In genomic region chr7:23470290-23471089, GRCh38 we compare ENCODE assay signal across 8 cellular contexts. TPM values are rescaled to one million over a fixed set of nuclear protein-coding genes. Genes with fewer than 3 reads are reported as not detected.
A peak's percentile ranks its signal among the peaks of the same experiment; 100 is the strongest.
DNase-seq lines count a peak whose midpoint lies in the region; ATAC-seq and TF ChIP-seq lines count a peak whose summit lies in the region.

TSS of gene IGF2BP3 (minus strand) at chr7:23470491. CDS start at chr7:23470110, 381 bp downstream.

- H3K27ac Mint-ChIP-seq in neural progenitor cell: peak within 1 kb of the TSS; percentile 98

- H3K4me1 Mint-ChIP-seq in neural progenitor cell: peaks cover 20% of the 10 kb centered on the region

- H3K27me3 Mint-ChIP-seq in neural progenitor cell (ENCODE audit: insufficient read depth, low read depth): peaks cover 3% of the 10 kb centered on the region

- H3F3A ChIP-seq in neural progenitor cell (ENCODE audit: low read depth): peaks cover 82% of the 10 kb centered on the region

- H3K4me2 ChIP-seq in neural progenitor cell: peak within 1 kb of the TSS; percentile 96

- DNase-seq in NCI-H146 (lab: John Stamatoyannopoulos, UW) (peak; percentile 97), T1000 (lab: John Stamatoyannopoulos, UW) (peak; percentile 74), neural progenitor cell (ENCODE audit: low spot score) (peak; percentile 97), KG1 (lab: John Stamatoyannopoulos, UW) (no peak)

- peaks cover 38% of the 10 kb centered on the region for H4K20me1 ChIP-seq in neural progenitor cell (ENCODE audit: low read depth)

- H3K27ac ChIP-seq in C4-2B (peak within 1 kb of the TSS; percentile 91), neural progenitor cell (peak within 1 kb of the TSS; percentile 97)

- peak within 1 kb of the TSS; percentile 87 for H3K9ac ChIP-seq in neural progenitor cell

- H3K4me3 ChIP-seq in neural progenitor cell: peak within 1 kb of the TSS; percentile 94

- peaks cover 6% of the 10 kb centered on the region for H3K36me3 Mint-ChIP-seq in neural progenitor cell

- peak; percentile 63 for TF ChIP-seq POLR2A in GM18951 (IDR thresholded peaks at IDR 0.05; ENCODE audit: extremely low read depth, insufficient read depth, insufficient read length)

- peaks cover 84% of the 10 kb centered on the region for H3K79me2 ChIP-seq in neural progenitor cell (ENCODE audit: low read depth)

- H3K27me3 ChIP-seq in neural progenitor cell: no peaks in the 10 kb centered on the region

- no peak for ATAC-seq in HG02623 (IDR thresholded peaks at IDR 0.05; ENCODE audit: unreplicated experiment)

- no peak within 1 kb of the TSS for H2AFZ ChIP-seq in neural progenitor cell (replicated peaks)

- H3K9me3 Mint-ChIP-seq in neural progenitor cell: peaks cover 3% of the 10 kb centered on the region

- H3K4me3 Mint-ChIP-seq in neural progenitor cell: peak within 1 kb of the TSS; percentile 99

- in situ Hi-C loops in GM18951 (cut with MboI; ENCODE audit: low sequenced_read_pairs, unreplicated experiment): no loop called here
- in situ Hi-C loops in endometrial microvascular endothelial cells (cut with HindIII; ENCODE audit: inconsistent ontology term, low pct_unique_long_range_greater_than_20kb, low sequenced_read_pairs): no loop called here

- H3K9me3 ChIP-seq in neural progenitor cell (ENCODE audit: low read depth): no peaks in the 10 kb centered on the region

- H3K4me1 ChIP-seq in neural progenitor cell: peaks cover 21% of the 10 kb centered on the region

- H3K36me3 ChIP-seq in neural progenitor cell: peaks cover 3% of the 10 kb centered on the region

- TF ChIP-seq CTCF in C4-2B (conservative IDR thresholded peaks at IDR 0.05) (no peak), neural progenitor cell (IDR thresholded peaks at IDR 0.05) (no peak)

RNA-seq across cellular contexts. Expression of gene IGF2BP3, which starts in this region (rescaled TPM):
- 232 TPM for total RNA-seq in endometrial microvascular endothelial cells (ENCODE audit: inconsistent ontology term)
- total RNA-seq in neural progenitor cell (ENCODE audit: low replicate concordance): 172 and 242 TPM in 2 replicates
